In the genomic region with DNA sequence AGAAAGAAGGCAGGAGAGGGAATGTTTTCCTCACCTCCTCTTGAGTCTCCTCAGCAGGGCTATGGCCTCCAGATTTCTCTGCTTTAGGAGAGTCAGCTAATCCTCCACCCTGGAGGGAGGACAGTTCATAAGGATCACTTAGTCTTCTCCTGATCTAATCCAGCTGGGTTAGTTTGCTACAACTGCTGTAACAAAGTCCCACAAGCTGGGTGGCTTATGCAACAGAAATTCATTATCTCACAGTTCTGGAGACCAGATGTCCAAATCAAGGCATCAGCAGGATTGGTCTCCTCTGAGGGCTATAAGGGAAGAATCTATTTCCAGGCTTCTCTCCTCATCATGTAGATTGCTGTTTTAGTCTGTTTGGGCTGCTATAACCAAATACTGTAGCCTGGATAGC, we compare ENCODE assay signal across 1 cellular context.
TF ChIP-seq lines count a peak whose summit lies in the region.

No MANE protein-coding gene starts in this region.

TF ChIP-seq in H1, 55 proteins besides CTCF, POLR2A, EP300 and RAD21 (continued from another document):
- TF ChIP-seq, protein P1, sequence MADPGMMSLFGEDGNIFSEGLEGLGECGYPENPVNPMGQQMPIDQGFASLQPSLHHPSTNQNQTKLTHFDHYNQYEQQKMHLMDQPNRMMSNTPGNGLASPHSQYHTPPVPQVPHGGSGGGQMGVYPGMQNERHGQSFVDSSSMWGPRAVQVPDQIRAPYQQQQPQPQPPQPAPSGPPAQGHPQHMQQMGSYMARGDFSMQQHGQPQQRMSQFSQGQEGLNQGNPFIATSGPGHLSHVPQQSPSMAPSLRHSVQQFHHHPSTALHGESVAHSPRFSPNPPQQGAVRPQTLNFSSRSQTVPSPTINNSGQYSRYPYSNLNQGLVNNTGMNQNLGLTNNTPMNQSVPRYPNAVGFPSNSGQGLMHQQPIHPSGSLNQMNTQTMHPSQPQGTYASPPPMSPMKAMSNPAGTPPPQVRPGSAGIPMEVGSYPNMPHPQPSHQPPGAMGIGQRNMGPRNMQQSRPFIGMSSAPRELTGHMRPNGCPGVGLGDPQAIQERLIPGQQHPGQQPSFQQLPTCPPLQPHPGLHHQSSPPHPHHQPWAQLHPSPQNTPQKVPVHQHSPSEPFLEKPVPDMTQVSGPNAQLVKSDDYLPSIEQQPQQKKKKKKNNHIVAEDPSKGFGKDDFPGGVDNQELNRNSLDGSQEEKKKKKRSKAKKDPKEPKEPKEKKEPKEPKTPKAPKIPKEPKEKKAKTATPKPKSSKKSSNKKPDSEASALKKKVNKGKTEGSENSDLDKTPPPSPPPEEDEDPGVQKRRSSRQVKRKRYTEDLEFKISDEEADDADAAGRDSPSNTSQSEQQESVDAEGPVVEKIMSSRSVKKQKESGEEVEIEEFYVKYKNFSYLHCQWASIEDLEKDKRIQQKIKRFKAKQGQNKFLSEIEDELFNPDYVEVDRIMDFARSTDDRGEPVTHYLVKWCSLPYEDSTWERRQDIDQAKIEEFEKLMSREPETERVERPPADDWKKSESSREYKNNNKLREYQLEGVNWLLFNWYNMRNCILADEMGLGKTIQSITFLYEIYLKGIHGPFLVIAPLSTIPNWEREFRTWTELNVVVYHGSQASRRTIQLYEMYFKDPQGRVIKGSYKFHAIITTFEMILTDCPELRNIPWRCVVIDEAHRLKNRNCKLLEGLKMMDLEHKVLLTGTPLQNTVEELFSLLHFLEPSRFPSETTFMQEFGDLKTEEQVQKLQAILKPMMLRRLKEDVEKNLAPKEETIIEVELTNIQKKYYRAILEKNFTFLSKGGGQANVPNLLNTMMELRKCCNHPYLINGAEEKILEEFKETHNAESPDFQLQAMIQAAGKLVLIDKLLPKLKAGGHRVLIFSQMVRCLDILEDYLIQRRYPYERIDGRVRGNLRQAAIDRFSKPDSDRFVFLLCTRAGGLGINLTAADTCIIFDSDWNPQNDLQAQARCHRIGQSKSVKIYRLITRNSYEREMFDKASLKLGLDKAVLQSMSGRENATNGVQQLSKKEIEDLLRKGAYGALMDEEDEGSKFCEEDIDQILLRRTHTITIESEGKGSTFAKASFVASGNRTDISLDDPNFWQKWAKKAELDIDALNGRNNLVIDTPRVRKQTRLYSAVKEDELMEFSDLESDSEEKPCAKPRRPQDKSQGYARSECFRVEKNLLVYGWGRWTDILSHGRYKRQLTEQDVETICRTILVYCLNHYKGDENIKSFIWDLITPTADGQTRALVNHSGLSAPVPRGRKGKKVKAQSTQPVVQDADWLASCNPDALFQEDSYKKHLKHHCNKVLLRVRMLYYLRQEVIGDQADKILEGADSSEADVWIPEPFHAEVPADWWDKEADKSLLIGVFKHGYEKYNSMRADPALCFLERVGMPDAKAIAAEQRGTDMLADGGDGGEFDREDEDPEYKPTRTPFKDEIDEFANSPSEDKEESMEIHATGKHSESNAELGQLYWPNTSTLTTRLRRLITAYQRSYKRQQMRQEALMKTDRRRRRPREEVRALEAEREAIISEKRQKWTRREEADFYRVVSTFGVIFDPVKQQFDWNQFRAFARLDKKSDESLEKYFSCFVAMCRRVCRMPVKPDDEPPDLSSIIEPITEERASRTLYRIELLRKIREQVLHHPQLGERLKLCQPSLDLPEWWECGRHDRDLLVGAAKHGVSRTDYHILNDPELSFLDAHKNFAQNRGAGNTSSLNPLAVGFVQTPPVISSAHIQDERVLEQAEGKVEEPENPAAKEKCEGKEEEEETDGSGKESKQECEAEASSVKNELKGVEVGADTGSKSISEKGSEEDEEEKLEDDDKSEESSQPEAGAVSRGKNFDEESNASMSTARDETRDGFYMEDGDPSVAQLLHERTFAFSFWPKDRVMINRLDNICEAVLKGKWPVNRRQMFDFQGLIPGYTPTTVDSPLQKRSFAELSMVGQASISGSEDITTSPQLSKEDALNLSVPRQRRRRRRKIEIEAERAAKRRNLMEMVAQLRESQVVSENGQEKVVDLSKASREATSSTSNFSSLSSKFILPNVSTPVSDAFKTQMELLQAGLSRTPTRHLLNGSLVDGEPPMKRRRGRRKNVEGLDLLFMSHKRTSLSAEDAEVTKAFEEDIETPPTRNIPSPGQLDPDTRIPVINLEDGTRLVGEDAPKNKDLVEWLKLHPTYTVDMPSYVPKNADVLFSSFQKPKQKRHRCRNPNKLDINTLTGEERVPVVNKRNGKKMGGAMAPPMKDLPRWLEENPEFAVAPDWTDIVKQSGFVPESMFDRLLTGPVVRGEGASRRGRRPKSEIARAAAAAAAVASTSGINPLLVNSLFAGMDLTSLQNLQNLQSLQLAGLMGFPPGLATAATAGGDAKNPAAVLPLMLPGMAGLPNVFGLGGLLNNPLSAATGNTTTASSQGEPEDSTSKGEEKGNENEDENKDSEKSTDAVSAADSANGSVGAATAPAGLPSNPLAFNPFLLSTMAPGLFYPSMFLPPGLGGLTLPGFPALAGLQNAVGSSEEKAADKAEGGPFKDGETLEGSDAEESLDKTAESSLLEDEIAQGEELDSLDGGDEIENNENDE (IDR thresholded peaks at IDR 0.05; ENCODE audit: insufficient replicate concordance, low read length) = no peak
- TF ChIP-seq, protein P2, sequence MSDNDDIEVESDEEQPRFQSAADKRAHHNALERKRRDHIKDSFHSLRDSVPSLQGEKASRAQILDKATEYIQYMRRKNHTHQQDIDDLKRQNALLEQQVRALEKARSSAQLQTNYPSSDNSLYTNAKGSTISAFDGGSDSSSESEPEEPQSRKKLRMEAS (IDR thresholded peaks at IDR 0.05) = no peak
- TF ChIP-seq, protein P3, sequence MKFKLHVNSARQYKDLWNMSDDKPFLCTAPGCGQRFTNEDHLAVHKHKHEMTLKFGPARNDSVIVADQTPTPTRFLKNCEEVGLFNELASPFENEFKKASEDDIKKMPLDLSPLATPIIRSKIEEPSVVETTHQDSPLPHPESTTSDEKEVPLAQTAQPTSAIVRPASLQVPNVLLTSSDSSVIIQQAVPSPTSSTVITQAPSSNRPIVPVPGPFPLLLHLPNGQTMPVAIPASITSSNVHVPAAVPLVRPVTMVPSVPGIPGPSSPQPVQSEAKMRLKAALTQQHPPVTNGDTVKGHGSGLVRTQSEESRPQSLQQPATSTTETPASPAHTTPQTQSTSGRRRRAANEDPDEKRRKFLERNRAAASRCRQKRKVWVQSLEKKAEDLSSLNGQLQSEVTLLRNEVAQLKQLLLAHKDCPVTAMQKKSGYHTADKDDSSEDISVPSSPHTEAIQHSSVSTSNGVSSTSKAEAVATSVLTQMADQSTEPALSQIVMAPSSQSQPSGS (IDR thresholded peaks at IDR 0.05; ENCODE audit: low read length) = no peak
- TF ChIP-seq CBX8 (IDR thresholded peaks at IDR 0.05; ENCODE audit: borderline replicate concordance, low read depth, low read length) (no peak), EGR1 (IDR thresholded peaks at IDR 0.05; ENCODE audit: borderline replicate concordance, low read depth, low read length) (no peak), CBX5 (IDR thresholded peaks at IDR 0.05; ENCODE audit: low read depth, low read length) (no peak)
